8 cellular contexts compared by ENCODE assay signal in genomic region chr9:5851445-5851844, GRCh38. TPM values are rescaled to one million over a fixed set of nuclear protein-coding genes. Genes with fewer than 3 reads are reported as not detected.
DNase-seq lines count a peak whose midpoint lies in the region; ATAC-seq and TF ChIP-seq lines count a peak whose summit lies in the region.
"Had no signal": no experiment of that assay in that cellular context is flagged by ENCODE, and none has a peak within 500 bp of the region (broad histone marks: within the 10 kb centered on the region; RNA-seq: fewer than 3 reads in every experiment).

No MANE protein-coding gene starts in this region.

- peaks cover 6% of the 10 kb centered on the region for H3K36me3 Mint-ChIP-seq in osteocyte (ENCODE audit: unreplicated experiment)

- peak overlapping the region; percentile 68 for H3K27ac ChIP-seq in epithelial cell of prostate
- H3K27ac ChIP-seq: pancreas had no signal

- H3K27ac Mint-ChIP-seq in osteocyte (ENCODE audit: unreplicated experiment) = no peak overlapping the region

- DNase-seq in OCI-M1 (lab: John Stamatoyannopoulos, UW) = peak; percentile 100
- peak; percentile 92 for DNase-seq in epithelial cell of prostate (ENCODE audit: low read depth, low spot score)
- DNase-seq in sciatic nerve (ENCODE audit: low spot score) = no peak
- DNase-seq in osteocyte (ENCODE audit: extremely low spot score, unreplicated experiment) = no peak
- DNase-seq in COLO668 (lab: John Stamatoyannopoulos, UW; ENCODE audit: unreplicated experiment) = no peak
- DNase-seq: pancreas had no signal

- H3K27me3 Mint-ChIP-seq in osteocyte (ENCODE audit: unreplicated experiment) = peaks cover 66% of the 10 kb centered on the region

- intact Hi-C loops in sciatic nerve (cut with DNase I) = no loop called here

- no peak for TF ChIP-seq CTCF in osteocyte (IDR thresholded peaks at IDR 0.05)

- no peak overlapping the region for H3K4me3 Mint-ChIP-seq in osteocyte (ENCODE audit: unreplicated experiment)

- H3K4me1 Mint-ChIP-seq in osteocyte (ENCODE audit: unreplicated experiment) = peaks cover 3% of the 10 kb centered on the region

- H3K9me3 Mint-ChIP-seq in osteocyte (ENCODE audit: unreplicated experiment) = no peaks in the 10 kb centered on the region

- peak; percentile 95 for ATAC-seq in GM19025 (IDR thresholded peaks at IDR 0.05; ENCODE audit: low read depth, unreplicated experiment)
- ATAC-seq in HG02852 (IDR thresholded peaks at IDR 0.05; ENCODE audit: unreplicated experiment) = peak; percentile 95
- ATAC-seq in sciatic nerve = no peak

RNA-seq across cellular contexts. Expression of gene ERMP1, which starts 18.5 kb away (rescaled TPM):
- 18.3 TPM for total RNA-seq in sciatic nerve
- 19.7 and 20.4 TPM in 2 replicates for total RNA-seq in osteocyte

RNA-seq across cellular contexts. Expression of gene MLANA, which starts 39.2 kb away (rescaled TPM):
- total RNA-seq in sciatic nerve (not detected), osteocyte (not detected in 2 replicates)
- total RNA-seq: pancreas had no signal

Comparison
In these comparisons a context has a peak if more than half of its experiments do, and no peak if none do; other contexts are left out.
1. DNase-seq: peak in OCI-M1 (single experiment) and epithelial cell of prostate (single experiment); none in sciatic nerve (single experiment), osteocyte (single experiment) and COLO668 (single experiment).